In the genomic region with DNA sequence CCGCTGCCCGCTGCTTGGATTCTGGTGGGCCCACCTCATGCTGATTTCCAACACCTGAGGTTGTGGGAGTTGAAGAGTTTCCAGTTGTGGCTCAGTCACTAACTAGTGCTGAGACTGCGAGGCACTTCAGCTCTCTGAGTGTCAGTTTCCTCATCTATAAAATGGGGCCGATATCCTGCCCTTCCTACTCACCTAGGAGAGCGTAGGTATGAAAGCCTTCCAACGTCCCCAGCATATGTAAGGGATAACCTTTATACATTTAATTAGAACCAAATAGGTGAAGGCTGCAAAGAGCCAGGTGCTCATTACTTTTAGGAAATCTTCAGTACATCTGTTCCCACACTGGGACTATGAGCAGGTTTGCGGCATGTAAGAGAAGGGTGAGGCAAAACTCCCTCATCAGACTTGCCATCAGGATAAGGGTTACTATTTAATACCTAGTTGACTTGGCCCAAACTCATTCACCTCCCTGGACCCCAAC, we compare ENCODE assay signal across 9 cellular contexts. TPM values are rescaled to one million over a fixed set of nuclear protein-coding genes. Genes with fewer than 3 reads are reported as not detected.
A peak's percentile ranks its signal among the peaks of the same experiment; 100 is the strongest.
DNase-seq lines count a peak whose midpoint lies in the region; ATAC-seq, FAIRE-seq and TF ChIP-seq lines count a peak whose summit lies in the region.
"Had no signal": no experiment of that assay in that cellular context is flagged by ENCODE, and none has a peak within 500 bp of the region (broad histone marks: within the 10 kb centered on the region; RNA-seq: fewer than 3 reads in every experiment).

No MANE protein-coding gene starts in this region.

- H2AFZ ChIP-seq in OCI-LY7 (ENCODE audit: low read length) (peak overlapping the region; percentile 47; the same call in 1 of the 2 replicates), endothelial cell of umbilical vein (ENCODE audit: low read depth, low read length) (peak overlapping the region; percentile 71)

- no peaks in the 10 kb centered on the region for H3K9me1 ChIP-seq in endothelial cell of umbilical vein (replicated peaks; ENCODE audit: control insufficient read depth, extremely low read depth, insufficient read depth, low read length)

- POLR2A ChIA-PET in CD8-positive, alpha-beta memory T cell (lab: Charles Lee) = no interaction called here
- POLR2A ChIA-PET in OCI-LY7 (lab: Charles Lee) (no interaction called here), endothelial cell of umbilical vein (lab: Charles Lee) (no interaction called here)

- H3K27ac ChIP-seq in CD8-positive, alpha-beta memory T cell (ENCODE audit: low read depth, low read length) = peak overlapping the region; percentile 74
- peak overlapping the region; percentile 77 for H3K27ac ChIP-seq in OCI-LY7 (ENCODE audit: low read depth, low read length, poor library complexity, severe bottlenecking)
- H3K27ac ChIP-seq in endothelial cell of umbilical vein (ENCODE audit: insufficient read depth, low read depth, low read length) = peak overlapping the region; percentile 59
- no peak overlapping the region for H3K27ac ChIP-seq in ovary

- DNase-seq in CD8-positive, alpha-beta memory T cell = no peak
- DNase-seq in OCI-LY7 (ENCODE audit: low spot score) (no peak), endothelial cell of umbilical vein (ENCODE audit: low read depth, low spot score) (no peak), ovary (no peak), DMS79 treated with DMSO at 0.1 percent for 48 hours (lab: John Stamatoyannopoulos, UW) (no peak), left colon (no peak), COLO829 (ENCODE audit: low spot score) (no peak)

- peak overlapping the region; percentile 82 to 97 (median 96) for H3K4me3 Mint-ChIP-seq in CD8-positive, alpha-beta memory T cell

- ATAC-seq in left colon (no peak), HG03342 (IDR thresholded peaks at IDR 0.05; ENCODE audit: unreplicated experiment) (no peak)

- peaks cover 0 to 2% (median 0%) of the 10 kb centered on the region in 3 donors for H3K36me3 Mint-ChIP-seq in CD8-positive, alpha-beta memory T cell

- TF ChIP-seq EP300 in ovary (IDR thresholded peaks at IDR 0.05) = no peak

- H3K9ac ChIP-seq in endothelial cell of umbilical vein (replicated peaks; ENCODE audit: extremely low read depth, insufficient read depth, low read length) = no peak overlapping the region

- H3K27me3 ChIP-seq in CD8-positive, alpha-beta memory T cell (ENCODE audit: insufficient read depth, low read length, poor library complexity, severe bottlenecking) = peaks cover 4% of the 10 kb centered on the region
- H3K27me3 ChIP-seq in endothelial cell of umbilical vein (ENCODE audit: control insufficient read depth in 2 of 2, insufficient read depth in 2 of 2, low read length in 2 of 2) (no peaks in the 10 kb centered on the region), ovary (no peaks in the 10 kb centered on the region)

- H3K36me3 ChIP-seq in CD8-positive, alpha-beta memory T cell (ENCODE audit: insufficient read depth, low read length) = no peaks in the 10 kb centered on the region
- H3K36me3 ChIP-seq in OCI-LY7 (ENCODE audit: insufficient read depth, low read length) (peaks cover 34% of the 10 kb centered on the region), endothelial cell of umbilical vein (ENCODE audit: control insufficient read depth in 2 of 2, extremely low read depth in 1 of 2, insufficient read depth in 2 of 2, low read length in 2 of 2) (no peaks in the 10 kb centered on the region), ovary (no peaks in the 10 kb centered on the region)

- H3K27ac Mint-ChIP-seq in CD8-positive, alpha-beta memory T cell = peak overlapping the region in 7 of 8 donors; percentile 27 to 98 (median 95)

- TF ChIP-seq CTCF in OCI-LY7 (conservative IDR thresholded peaks at IDR 0.05; ENCODE audit: low read length) = no peak
- TF ChIP-seq CTCF in endothelial cell of umbilical vein (IDR thresholded peaks at IDR 0.05; ENCODE audit: extremely low read depth in 1 of 2, insufficient read depth in 1 of 2, low read depth in 1 of 2, low read length in 2 of 2) = no peak
- TF ChIP-seq CTCF in ovary (IDR thresholded peaks at IDR 0.05) = no peak

- no peak for FAIRE-seq in endothelial cell of umbilical vein (lab: Jason Lieb, UNC)

- intact Hi-C loops in OCI-LY7 (cut with micrococcal nuclease; ENCODE audit: unreplicated experiment) = no loop called here
- intact Hi-C loops in endothelial cell of umbilical vein (cut with micrococcal nuclease) = no loop called here
- intact Hi-C loops in ovary (cut with DNase I) = no loop called here
- intact Hi-C loops in left colon (cut with DNase I, micrococcal nuclease) = no loop called here

- H4K20me1 ChIP-seq in OCI-LY7 (ENCODE audit: insufficient read depth, low read length) = no peaks in the 10 kb centered on the region
- no peaks in the 10 kb centered on the region for H4K20me1 ChIP-seq in endothelial cell of umbilical vein (replicated peaks; ENCODE audit: control insufficient read depth, extremely low read depth, insufficient read depth, low read length)

- H3K9me3 ChIP-seq in CD8-positive, alpha-beta memory T cell (ENCODE audit: low read length) = no peaks in the 10 kb centered on the region
- H3K9me3 ChIP-seq in OCI-LY7 (ENCODE audit: low read length) (no peaks in the 10 kb centered on the region), endothelial cell of umbilical vein (replicated peaks; ENCODE audit: control insufficient read depth, insufficient read depth, low read length) (no peaks in the 10 kb centered on the region), ovary (no peaks in the 10 kb centered on the region)

- no TSS peak for BruUV-seq in OCI-LY7 (replicated peaks; lab: Mats Ljungman, UMichigan)
- BruUV-seq in endothelial cell of umbilical vein (replicated peaks; lab: Mats Ljungman, UMichigan) = no TSS peak

- H3K4me2 ChIP-seq in OCI-LY7 (ENCODE audit: low read length) = peak overlapping the region; percentile 72
- H3K4me2 ChIP-seq in endothelial cell of umbilical vein (ENCODE audit: insufficient read depth, low read length) = peak overlapping the region; percentile 84

- H3K9me3 Mint-ChIP-seq in CD8-positive, alpha-beta memory T cell = no peaks in the 10 kb centered on the region

- peaks cover 8 to 21% (median 18%) of the 10 kb centered on the region in 3 donors for H3K4me1 Mint-ChIP-seq in CD8-positive, alpha-beta memory T cell

- CTCF ChIA-PET in CD8-positive, alpha-beta memory T cell (lab: Charles Lee) = no interaction called here
- CTCF ChIA-PET in OCI-LY7 (lab: Charles Lee; ENCODE audit: unreplicated experiment) = no interaction called here
- CTCF ChIA-PET in endothelial cell of umbilical vein (lab: Charles Lee) = no interaction called here

- TF ChIP-seq POLR2A in endothelial cell of umbilical vein (IDR thresholded peaks at IDR 0.05; ENCODE audit: low read depth, low read length) (no peak), ovary (IDR thresholded peaks at IDR 0.05) (no peak)

- H3K27me3 Mint-ChIP-seq in CD8-positive, alpha-beta memory T cell = peaks cover 2 to 6% of the 10 kb centered on the region in 2 donors

- H3K79me2 ChIP-seq in OCI-LY7 (ENCODE audit: insufficient read depth, low read depth, low read length) = peaks cover 41% of the 10 kb centered on the region
- H3K79me2 ChIP-seq in endothelial cell of umbilical vein (ENCODE audit: control insufficient read depth, insufficient read depth, low read length) = peaks cover 41% of the 10 kb centered on the region

- WGBS in ovary, 3 donors = 49 to 53% (median 51%) methylated on average over 7 of the region's 7 CpGs

- no peaks in the 10 kb centered on the region for H3K9me2 ChIP-seq in OCI-LY7 (ENCODE audit: insufficient read depth, low read length)

- H3K4me1 ChIP-seq in CD8-positive, alpha-beta memory T cell (ENCODE audit: insufficient read depth, low read length) = peaks cover 10% of the 10 kb centered on the region
- H3K4me1 ChIP-seq in OCI-LY7 (ENCODE audit: insufficient read depth, low read length, poor library complexity, severe bottlenecking) (peaks cover 25% of the 10 kb centered on the region), endothelial cell of umbilical vein (ENCODE audit: control insufficient read depth, extremely low read depth, insufficient read depth, low read length) (peaks cover 11% of the 10 kb centered on the region), ovary (ENCODE audit: insufficient read depth) (no peaks in the 10 kb centered on the region)

- dilution Hi-C loops in endothelial cell of umbilical vein (cut with MboI; ENCODE audit: extremely low pct_ligation_motif_present, low sequenced_read_pairs) = no loop called here

- peak overlapping the region; percentile 100 for H3K4me3 ChIP-seq in CD8-positive, alpha-beta memory T cell (ENCODE audit: low read length)
- H3K4me3 ChIP-seq in OCI-LY7 (ENCODE audit: low read depth, low read length, poor library complexity, severe bottlenecking) = peak overlapping the region; percentile 82
- H3K4me3 ChIP-seq in endothelial cell of umbilical vein (replicated peaks in 1 of 3; ENCODE audit: insufficient read depth in 1 of 3, low read depth in 1 of 3, low read length in 3 of 3) = peak overlapping the region in 2 of 3 experiments; percentile 46 to 63
- peak overlapping the region; percentile 44 for H3K4me3 ChIP-seq in ovary

RNA-seq across cellular contexts. Expression of gene KIF18B, which starts 0.8 kb away (rescaled TPM):
- 10 to 100 TPM; 27.1 to 28.3 TPM for total RNA-seq in CD8-positive, alpha-beta memory T cell
- 0.10 TPM for polyA plus RNA-seq in CD8-positive, alpha-beta memory T cell
- total RNA-seq in OCI-LY7 (2014; rRNA removed; shearing (Covaris generic)) = 33.4 and 42.2 TPM in 2 replicates
- 126 and 146 TPM in 2 replicates for total RNA-seq in OCI-LY7 (2022)
- 48.4 and 50.3 TPM in 2 replicates for total RNA-seq in endothelial cell of umbilical vein
- 24.5 and 25.2 TPM in 2 replicates for polyA plus RNA-seq in endothelial cell of umbilical vein
- 18.5 and 19.1 TPM in 2 replicates for polyA plus RNA-seq in endothelial cell of umbilical vein (2011; cell fraction: cytosol; rRNA removed)
- polyA plus RNA-seq in endothelial cell of umbilical vein (2011; cell fraction: nucleus; rRNA removed) = 63.3 and 66.2 TPM in 2 replicates
- polyA plus RNA-seq in endothelial cell of umbilical vein (2012) = 7.9 and 15.2 TPM in 2 replicates
- 27.0 and 27.5 TPM in 2 replicates for polyA minus RNA-seq in endothelial cell of umbilical vein
- 20.6 TPM for polyA minus RNA-seq in endothelial cell of umbilical vein (2011; cell fraction: cytosol; rRNA and poly(A)+ RNA removed)
- polyA minus RNA-seq in endothelial cell of umbilical vein (2011; cell fraction: nucleus; rRNA and poly(A)+ RNA removed) = 30.2 and 31.6 TPM in 2 replicates
- under 1 TPM in 4 of 7 donors, not detected in 3; 0.10 to 0.79 (median 0.20) TPM for total RNA-seq in ovary
- polyA plus RNA-seq in ovary = under 1 TPM; 0.13 to 0.19 TPM
- 1 to 10 TPM; 3.0 to 8.8 TPM for total RNA-seq in left colon

RNA-seq across cellular contexts. Expression of gene C1QL1, which starts 19.7 kb away (rescaled TPM):
- total RNA-seq in CD8-positive, alpha-beta memory T cell = not detected
- polyA plus RNA-seq in CD8-positive, alpha-beta memory T cell = not detected
- not detected in 2 replicates for total RNA-seq in OCI-LY7 (2014; rRNA removed; shearing (Covaris generic))
- total RNA-seq in OCI-LY7 (2022) = not detected in 2 replicates
- total RNA-seq in endothelial cell of umbilical vein = 0.35 TPM in 2 replicates
- polyA plus RNA-seq in endothelial cell of umbilical vein = 0.72 and 0.75 TPM in 2 replicates
- 0.22 and 0.34 TPM in 2 replicates for polyA plus RNA-seq in endothelial cell of umbilical vein (2011; cell fraction: cytosol; rRNA removed)
- polyA plus RNA-seq in endothelial cell of umbilical vein (2011; cell fraction: nucleus; rRNA removed) = not detected in 2 replicates
- 0.17 and 1.1 TPM in 2 replicates for polyA plus RNA-seq in endothelial cell of umbilical vein (2012)
- not detected in 2 replicates for polyA minus RNA-seq in endothelial cell of umbilical vein
- 1.7 TPM for polyA minus RNA-seq in endothelial cell of umbilical vein (2011; cell fraction: cytosol; rRNA and poly(A)+ RNA removed)
- not detected in 2 replicates for polyA minus RNA-seq in endothelial cell of umbilical vein (2011; cell fraction: nucleus; rRNA and poly(A)+ RNA removed)
- 1 to 10 TPM in 3 of 7 donors, under 1 TPM in 2, not detected in 2; 0.20 to 6.0 (median 1.1) TPM for total RNA-seq in ovary
- under 1 TPM in 1 of 2 donors, not detected in 1; 0.64 TPM for polyA plus RNA-seq in ovary
- 1 to 10 TPM in 1 of 2 donors, under 1 TPM in 1; 0.58 to 3.1 TPM for total RNA-seq in left colon
- total RNA-seq: subcutaneous adipose tissue had no signal

RNA-seq across cellular contexts. Expression of gene GFAP, which starts 33.1 kb away (rescaled TPM):
- not detected for total RNA-seq in CD8-positive, alpha-beta memory T cell
- not detected for polyA plus RNA-seq in CD8-positive, alpha-beta memory T cell
- 0.51 TPM in 1 of 2 replicates, not detected in the other for total RNA-seq in OCI-LY7 (2014; rRNA removed; shearing (Covaris generic))
- total RNA-seq in OCI-LY7 (2022) (not detected in 2 replicates), endothelial cell of umbilical vein (0.42 TPM in 1 of 2 replicates, not detected in the other), ovary (1 to 10 TPM in 2 of 7 donors, under 1 TPM in 4, not detected in 1; 0.08 to 1.8 (median 0.49) TPM), left colon (under 1 TPM; 0.11 to 0.37 TPM)
- polyA plus RNA-seq in endothelial cell of umbilical vein (0.07 and 0.16 TPM in 2 replicates), ovary (under 1 TPM; 0.27 to 0.97 TPM)
- 0.04 and 0.06 TPM in 2 replicates for polyA plus RNA-seq in endothelial cell of umbilical vein (2011; cell fraction: cytosol; rRNA removed)
- not detected in 2 replicates for polyA plus RNA-seq in endothelial cell of umbilical vein (2011; cell fraction: nucleus; rRNA removed)
- polyA plus RNA-seq in endothelial cell of umbilical vein (2012) = 0.15 and 0.21 TPM in 2 replicates
- polyA minus RNA-seq in endothelial cell of umbilical vein = not detected in 2 replicates
- not detected for polyA minus RNA-seq in endothelial cell of umbilical vein (2011; cell fraction: cytosol; rRNA and poly(A)+ RNA removed)
- polyA minus RNA-seq in endothelial cell of umbilical vein (2011; cell fraction: nucleus; rRNA and poly(A)+ RNA removed) = 0.10 TPM in 1 of 2 replicates, not detected in the other

RNA-seq across cellular contexts. Expression of gene EFTUD2, which starts 49.1 kb away (rescaled TPM):
- total RNA-seq in CD8-positive, alpha-beta memory T cell = 100 to 1,000 TPM; 229 to 241 TPM
- 77.6 TPM for polyA plus RNA-seq in CD8-positive, alpha-beta memory T cell
- 73.5 and 91.4 TPM in 2 replicates for total RNA-seq in OCI-LY7 (2014; rRNA removed; shearing (Covaris generic))
- total RNA-seq in OCI-LY7 (2022) = 133 and 148 TPM in 2 replicates
- total RNA-seq in endothelial cell of umbilical vein = 170 and 171 TPM in 2 replicates
- 118 and 125 TPM in 2 replicates for polyA plus RNA-seq in endothelial cell of umbilical vein
- polyA plus RNA-seq in endothelial cell of umbilical vein (2011; cell fraction: cytosol; rRNA removed) = 100.0 and 122 TPM in 2 replicates
- polyA plus RNA-seq in endothelial cell of umbilical vein (2011; cell fraction: nucleus; rRNA removed) = 181 and 232 TPM in 2 replicates
- 170 and 194 TPM in 2 replicates for polyA plus RNA-seq in endothelial cell of umbilical vein (2012)
- 235 and 248 TPM in 2 replicates for polyA minus RNA-seq in endothelial cell of umbilical vein
- polyA minus RNA-seq in endothelial cell of umbilical vein (2011; cell fraction: cytosol; rRNA and poly(A)+ RNA removed) = 116 TPM
- polyA minus RNA-seq in endothelial cell of umbilical vein (2011; cell fraction: nucleus; rRNA and poly(A)+ RNA removed) = 159 and 194 TPM in 2 replicates
- 10 to 100 TPM; 28.4 to 78.7 (median 62.5) TPM for total RNA-seq in ovary
- 100 to 1,000 TPM in 1 of 2 donors, 10 to 100 TPM in 1; 22.2 to 111 TPM for polyA plus RNA-seq in ovary
- total RNA-seq in left colon = 10 to 100 TPM; 72.6 to 77.5 TPM

Comparison
In these comparisons a context has a peak if more than half of its experiments do, and no peak if none do; other contexts are left out.
1. H3K27ac ChIP-seq: peak in CD8-positive, alpha-beta memory T cell (single experiment), OCI-LY7 (single experiment) and endothelial cell of umbilical vein (single experiment); none in ovary (0 of 2).
2. H3K4me3 ChIP-seq: peak in every context shown above with its lines; median percentile 100 in CD8-positive, alpha-beta memory T cell; 82 in OCI-LY7; 54 in endothelial cell of umbilical vein; 44 in ovary.